1 cellular context compared by ENCODE assay signal in genomic region chr10:73895381-73895780, GRCh38. TPM values are rescaled to one million over a fixed set of nuclear protein-coding genes. Genes with fewer than 3 reads are reported as not detected.
"Had no signal": no experiment of that assay in that cellular context is flagged by ENCODE, and none has a peak within 500 bp of the region (broad histone marks: within the 10 kb centered on the region; RNA-seq: fewer than 3 reads in every experiment).

No MANE protein-coding gene starts in this region.

RNA-seq across cellular contexts. Expression of gene PLAU, which starts 15.6 kb away (rescaled TPM):
- polyA plus RNA-seq: naive thymus-derived CD8-positive, alpha-beta T cell had no signal
